Comparison of ENCODE assay signal across 1 cellular context in genomic region chr17:78118801-78119241, GRCh38.
TF ChIP-seq lines count a peak whose summit lies in the region.

No MANE protein-coding gene starts in this region.

TF ChIP-seq in GM12878, 131 proteins besides CTCF, POLR2A, EP300 and RAD21:
- TF ChIP-seq USF1 (IDR thresholded peaks at IDR 0.05; ENCODE audit: borderline replicate concordance, extremely low read length, insufficient read depth, low read depth, low read length) (peak; percentile 3), RFX5 (IDR thresholded peaks at IDR 0.05; ENCODE audit: low read depth, low read length) (no peak), RCOR1 (conservative IDR thresholded peaks at IDR 0.05; ENCODE audit: low read depth, low read length) (no peak), ZNF207 (IDR thresholded peaks at IDR 0.05; ENCODE audit: borderline replicate concordance) (no peak), CEBPZ (IDR thresholded peaks at IDR 0.05; ENCODE audit: low read depth, low read length) (no peak), HDGF (IDR thresholded peaks at IDR 0.05) (no peak), MTA2 (IDR thresholded peaks at IDR 0.05; ENCODE audit: low read depth) (no peak), TCF3 (IDR thresholded peaks at IDR 0.05; ENCODE audit: borderline replicate concordance, insufficient read depth, low read depth, low read length) (no peak), NFIC (IDR thresholded peaks at IDR 0.05; ENCODE audit: low read depth, low read length) (no peak), CHD4 (IDR thresholded peaks at IDR 0.05) (no peak), POLR2AphosphoS2 (IDR thresholded peaks at IDR 0.05; ENCODE audit: low read depth, low read length) (peak; percentile 77; the same call in 1 of the 2 replicates), ESRRA (IDR thresholded peaks at IDR 0.05; ENCODE audit: low read length) (no peak), PAX8 (IDR thresholded peaks at IDR 0.05) (no peak), RBBP5 (conservative IDR thresholded peaks at IDR 0.05) (no peak), BRCA1 (IDR thresholded peaks at IDR 0.05; ENCODE audit: low read depth, low read length) (no peak)
- TF ChIP-seq, protein P1, sequence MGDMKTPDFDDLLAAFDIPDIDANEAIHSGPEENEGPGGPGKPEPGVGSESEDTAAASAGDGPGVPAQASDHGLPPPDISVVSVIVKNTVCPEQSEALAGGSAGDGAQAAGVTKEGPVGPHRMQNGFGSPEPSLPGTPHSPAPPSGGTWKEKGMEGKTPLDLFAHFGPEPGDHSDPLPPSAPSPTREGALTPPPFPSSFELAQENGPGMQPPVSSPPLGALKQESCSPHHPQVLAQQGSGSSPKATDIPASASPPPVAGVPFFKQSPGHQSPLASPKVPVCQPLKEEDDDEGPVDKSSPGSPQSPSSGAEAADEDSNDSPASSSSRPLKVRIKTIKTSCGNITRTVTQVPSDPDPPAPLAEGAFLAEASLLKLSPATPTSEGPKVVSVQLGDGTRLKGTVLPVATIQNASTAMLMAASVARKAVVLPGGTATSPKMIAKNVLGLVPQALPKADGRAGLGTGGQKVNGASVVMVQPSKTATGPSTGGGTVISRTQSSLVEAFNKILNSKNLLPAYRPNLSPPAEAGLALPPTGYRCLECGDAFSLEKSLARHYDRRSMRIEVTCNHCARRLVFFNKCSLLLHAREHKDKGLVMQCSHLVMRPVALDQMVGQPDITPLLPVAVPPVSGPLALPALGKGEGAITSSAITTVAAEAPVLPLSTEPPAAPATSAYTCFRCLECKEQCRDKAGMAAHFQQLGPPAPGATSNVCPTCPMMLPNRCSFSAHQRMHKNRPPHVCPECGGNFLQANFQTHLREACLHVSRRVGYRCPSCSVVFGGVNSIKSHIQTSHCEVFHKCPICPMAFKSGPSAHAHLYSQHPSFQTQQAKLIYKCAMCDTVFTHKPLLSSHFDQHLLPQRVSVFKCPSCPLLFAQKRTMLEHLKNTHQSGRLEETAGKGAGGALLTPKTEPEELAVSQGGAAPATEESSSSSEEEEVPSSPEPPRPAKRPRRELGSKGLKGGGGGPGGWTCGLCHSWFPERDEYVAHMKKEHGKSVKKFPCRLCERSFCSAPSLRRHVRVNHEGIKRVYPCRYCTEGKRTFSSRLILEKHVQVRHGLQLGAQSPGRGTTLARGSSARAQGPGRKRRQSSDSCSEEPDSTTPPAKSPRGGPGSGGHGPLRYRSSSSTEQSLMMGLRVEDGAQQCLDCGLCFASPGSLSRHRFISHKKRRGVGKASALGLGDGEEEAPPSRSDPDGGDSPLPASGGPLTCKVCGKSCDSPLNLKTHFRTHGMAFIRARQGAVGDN (IDR thresholded peaks at IDR 0.05): no peak
